ENCODE assay signal across 18 cellular contexts in genomic region chr19:14035706-14036105, GRCh38. TPM values are rescaled to one million over a fixed set of nuclear protein-coding genes. Genes with fewer than 3 reads are reported as not detected.
DNase-seq lines count a peak whose midpoint lies in the region; FAIRE-seq and TF ChIP-seq lines count a peak whose summit lies in the region.
"Had no signal": no experiment of that assay in that cellular context is flagged by ENCODE, and none has a peak within 500 bp of the region (broad histone marks: within the 10 kb centered on the region; RNA-seq: fewer than 3 reads in every experiment).

No MANE protein-coding gene starts in this region.

- H3K9ac ChIP-seq in kidney (ENCODE audit: low read length in 2 of 2) = no peak overlapping the region

- no peaks in the 10 kb centered on the region for H3K9me3 ChIP-seq in kidney (ENCODE audit: control insufficient read depth in 1 of 2, low read length in 2 of 2)

- peaks cover 0 to 4% of the 10 kb centered on the region in 2 donors for H3K4me1 ChIP-seq in kidney (ENCODE audit: control insufficient read depth in 1 of 2, insufficient read depth in 1 of 2, low read depth in 1 of 2, low read length in 2 of 2)

- no peaks in the 10 kb centered on the region for H3K36me3 ChIP-seq in kidney (ENCODE audit: control insufficient read depth in 1 of 2, insufficient read depth in 2 of 2, low read length in 2 of 2)

- in situ Hi-C loops in astrocyte of the cerebellum (cut with HindIII; ENCODE audit: low sequenced_read_pairs) = no loop called here

- no peak overlapping the region for H3K4me3 ChIP-seq in astrocyte of the cerebellum (ENCODE audit: low read depth, low read length)
- no peak overlapping the region for H3K4me3 ChIP-seq in kidney (ENCODE audit: low read length in 2 of 2)
- H3K4me3 ChIP-seq: GM12878, K562 had no signal

- no peak overlapping the region for H3K27ac ChIP-seq in kidney (ENCODE audit: low read depth in 2 of 2, low read length in 2 of 2)
- H3K27ac ChIP-seq in substantia nigra (ENCODE audit: low read depth, low read length, poor library complexity, severe bottlenecking) = no peak overlapping the region

- DNase-seq in AG20443 (ENCODE audit: low spot score) (peak; percentile 26), EL (peak; percentile 61), astrocyte of the cerebellum (ENCODE audit: low read depth) (peak; percentile 43), kidney tubule cell (ENCODE audit: low spot score) (peak; percentile 23), NCI-H2196 treated with DMSO at 0.1 percent for 48 hours (lab: John Stamatoyannopoulos, UW; ENCODE audit: unreplicated experiment) (no peak), kidney (no peak), NCI-H2196 (lab: John Stamatoyannopoulos, UW; ENCODE audit: unreplicated experiment) (no peak), substantia nigra (lab: John Stamatoyannopoulos, UW) (no peak)
- DNase-seq: GOT3, NCI-H146, NCI-H2081, NCI-H2227 treated with DMSO at 0.1 percent for 48 hours, NCI-H524, SHP77 had no signal

- FAIRE-seq in kidney (lab: Jason Lieb, UNC) = no peak
- FAIRE-seq: G401.6, GM12878, GM18507 had no signal

- intact Hi-C loops in kidney (cut with DNase I) = no loop called here

- TF ChIP-seq CTCF in astrocyte of the cerebellum (IDR thresholded peaks at IDR 0.05; ENCODE audit: low read depth, low read length, missing control alignments) (no peak), kidney (IDR thresholded peaks at IDR 0.05; ENCODE audit: borderline replicate concordance, extremely low read depth, insufficient read depth) (no peak)

RNA-seq across cellular contexts. Expression of gene IL27RA, which starts 4.1 kb away (rescaled TPM):
- 14.1 TPM for total RNA-seq in kidney
- polyA plus RNA-seq in kidney (ENCODE audit: insufficient read depth, low read depth, low replicate concordance) = 3.1 TPM

RNA-seq across cellular contexts. Expression of gene RLN3, which starts 7.8 kb away (rescaled TPM):
- total RNA-seq in kidney = not detected
- not detected for polyA plus RNA-seq in kidney (ENCODE audit: insufficient read depth, low read depth, low replicate concordance)
- total RNA-seq: GM12878 had no signal
- polyA plus RNA-seq: GM12878 had no signal

RNA-seq across cellular contexts. Expression of gene PALM3, which starts 26.2 kb away (rescaled TPM):
- 19.4 TPM for total RNA-seq in kidney
- polyA plus RNA-seq in kidney (ENCODE audit: insufficient read depth, low read depth, low replicate concordance) = 45.8 TPM
- total RNA-seq: GM12878 had no signal

RNA-seq across cellular contexts. Expression of gene RFX1, which starts 29.6 kb away (rescaled TPM):
- 17.9 TPM for total RNA-seq in kidney
- 5.2 TPM for polyA plus RNA-seq in kidney (ENCODE audit: insufficient read depth, low read depth, low replicate concordance)

RNA-seq across cellular contexts. Expression of gene MISP3, which starts 36.9 kb away (rescaled TPM):
- 8.7 TPM for total RNA-seq in kidney
- polyA plus RNA-seq in kidney (ENCODE audit: insufficient read depth, low read depth, low replicate concordance) = 32.0 TPM

Comparison
In these comparisons a context has a peak if more than half of its experiments do, and no peak if none do; other contexts are left out.
1. DNase-seq: peak in AG20443 (single experiment), EL (single experiment), astrocyte of the cerebellum (single experiment) and kidney tubule cell (single experiment); none in NCI-H2196 treated with DMSO at 0.1 percent for 48 hours (single experiment), kidney (single experiment), NCI-H2196 (single experiment) and substantia nigra (0 of 49).